Comparison of ENCODE assay signal across 2 cellular contexts in genomic region chr2:160075171-160075570, GRCh38.
TF ChIP-seq lines count a peak whose summit lies in the region.

No MANE protein-coding gene starts in this region.

TF ChIP-seq in SK-N-SH treated with all-trans-retinoic acid at 6 μM for 48 hours, 23 proteins besides CTCF, POLR2A, EP300 and RAD21:
- TF ChIP-seq CREB5 (CRISPR knock-in tag; IDR thresholded peaks at IDR 0.05; ENCODE audit: low read depth) = no peak
- no peak for TF ChIP-seq ZFP3 (CRISPR knock-in tag; IDR thresholded peaks at IDR 0.05)
- no peak for TF ChIP-seq PPARA (CRISPR knock-in tag; IDR thresholded peaks at IDR 0.05; ENCODE audit: borderline replicate concordance)
- no peak for TF ChIP-seq CSDC2 (CRISPR knock-in tag; IDR thresholded peaks at IDR 0.05)
- TF ChIP-seq PATZ1 (CRISPR knock-in tag; IDR thresholded peaks at IDR 0.05; ENCODE audit: borderline replicate concordance) = no peak
- TF ChIP-seq CSRNP3 (CRISPR knock-in tag; IDR thresholded peaks at IDR 0.05) = no peak
- TF ChIP-seq SNAI2 (CRISPR knock-in tag; IDR thresholded peaks at IDR 0.05) = no peak
- TF ChIP-seq GLIS3 (CRISPR knock-in tag; IDR thresholded peaks at IDR 0.05) = no peak
- no peak for TF ChIP-seq ISL1 (CRISPR knock-in tag; IDR thresholded peaks at IDR 0.05)
TF ChIP-seq in SK-N-SH treated with all-trans-retinoic acid at 6 μM for 48 hours: peak in this region for 0.

TF ChIP-seq in HepG2, 621 proteins besides CTCF, POLR2A, EP300 and RAD21:
- TF ChIP-seq CREB3 (CRISPR knock-in tag; IDR thresholded peaks at IDR 0.05) (no peak), ZNF552 (CRISPR knock-in tag; IDR thresholded peaks at IDR 0.05; ENCODE audit: borderline replicate concordance) (no peak), HOXD1 (CRISPR knock-in tag; IDR thresholded peaks at IDR 0.05) (no peak), ZSCAN30 (CRISPR knock-in tag; IDR thresholded peaks at IDR 0.05) (no peak), ZNF614 (CRISPR knock-in tag; IDR thresholded peaks at IDR 0.05; ENCODE audit: borderline replicate concordance) (no peak), ZNF280B (CRISPR knock-in tag; IDR thresholded peaks at IDR 0.05; ENCODE audit: borderline replicate concordance) (no peak), MTF1 (CRISPR knock-in tag; IDR thresholded peaks at IDR 0.05) (no peak), HNF4A (CRISPR knock-in tag; IDR thresholded peaks at IDR 0.05) (no peak), PLSCR1 (CRISPR knock-in tag; IDR thresholded peaks at IDR 0.05; ENCODE audit: borderline replicate concordance) (no peak), ZBTB46 (CRISPR knock-in tag; IDR thresholded peaks at IDR 0.05; ENCODE audit: borderline replicate concordance) (no peak), ATF5 (CRISPR knock-in tag; IDR thresholded peaks at IDR 0.05; ENCODE audit: low read depth) (no peak), AKAP8 (CRISPR knock-in tag; IDR thresholded peaks at IDR 0.05) (no peak), ZNF547 (CRISPR knock-in tag; IDR thresholded peaks at IDR 0.05) (no peak), KMT2B (CRISPR knock-in tag; IDR thresholded peaks at IDR 0.05) (no peak), CERS6 (CRISPR knock-in tag; IDR thresholded peaks at IDR 0.05) (no peak), MED1 (CRISPR knock-in tag; IDR thresholded peaks at IDR 0.05) (no peak), ZNF652 (CRISPR knock-in tag; IDR thresholded peaks at IDR 0.05; ENCODE audit: borderline replicate concordance, low read depth) (no peak), ZNF879 (CRISPR knock-in tag; IDR thresholded peaks at IDR 0.05) (no peak), DDIT3 (CRISPR knock-in tag; IDR thresholded peaks at IDR 0.05) (no peak)
